16 cellular contexts compared by ENCODE assay signal in the genomic region with DNA sequence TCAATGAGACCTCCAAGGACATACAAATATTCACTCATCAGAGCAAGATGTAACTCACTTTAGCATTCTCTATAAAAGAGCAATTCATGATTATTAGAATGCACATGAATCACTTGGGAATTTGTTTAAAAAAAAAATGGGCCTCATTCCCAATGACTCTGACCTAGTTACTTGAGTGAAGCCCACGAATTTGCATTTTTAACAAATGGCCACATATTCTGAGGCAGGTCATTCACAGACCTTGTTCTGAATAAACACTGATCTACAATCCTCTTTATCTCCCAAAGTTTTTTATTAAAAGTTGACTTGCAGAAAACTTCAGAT.
DNase-seq lines count a peak whose midpoint lies in the region; FAIRE-seq and TF ChIP-seq lines count a peak whose summit lies in the region.
"Had no signal": no experiment of that assay in that cellular context is flagged by ENCODE, and none has a peak within 500 bp of the region (broad histone marks: within the 10 kb centered on the region; RNA-seq: fewer than 3 reads in every experiment).

No MANE protein-coding gene starts in this region.

- no peak overlapping the region for H3K4me2 ChIP-seq in astrocyte (ENCODE audit: low read length)
- H3K4me2 ChIP-seq: BLaER1 treated with 17β-estradiol and CSF1 and Interleukin-3, amounts not matched to agents 10 nM and 100 nM had no signal

- H3K27ac ChIP-seq in ACC112 (ENCODE audit: low read depth, low read length) (no peak overlapping the region), astrocyte (ENCODE audit: low read depth, low read length) (no peak overlapping the region), colonic mucosa (no peak overlapping the region)
- H3K27ac ChIP-seq: BLaER1 treated with 17β-estradiol and CSF1 and Interleukin-3, amounts not matched to agents 10 nM and 100 nM; ovary; right atrium auricular region had no signal

- H3K36me3 ChIP-seq in ACC112 (ENCODE audit: insufficient read depth, low read length) = no peaks in the 10 kb centered on the region
- H3K36me3 ChIP-seq in astrocyte (ENCODE audit: insufficient read depth, low read length) = no peaks in the 10 kb centered on the region
- no peaks in the 10 kb centered on the region for H3K36me3 ChIP-seq in colonic mucosa
- H3K36me3 ChIP-seq: BLaER1 treated with 17β-estradiol and CSF1 and Interleukin-3, amounts not matched to agents 10 nM and 100 nM; ovary; right atrium auricular region had no signal

- H3K27me3 ChIP-seq in ACC112 (ENCODE audit: insufficient read depth, low read length) = no peaks in the 10 kb centered on the region
- no peaks in the 10 kb centered on the region for H3K27me3 ChIP-seq in astrocyte (ENCODE audit: insufficient read depth, low read length)
- no peaks in the 10 kb centered on the region for H3K27me3 ChIP-seq in colonic mucosa
- H3K27me3 ChIP-seq: BLaER1 treated with 17β-estradiol and CSF1 and Interleukin-3, amounts not matched to agents 10 nM and 100 nM; ovary; right atrium auricular region had no signal

- CTCF ChIA-PET in GM10248 (lab: Yijun Ruan, JAX) = interaction anchor here (0.5 to 7.1 kb wide), 47 partner anchors 9 to 1129 kb away, joined by 3 to 122 read pairs (median 4); no protein-coding TSS in a partner anchor
- CTCF ChIA-PET in activated naive CD4-positive, alpha-beta T cell treated with anti-CD3 and anti-CD28 coated beads for 36 hours (lab: Charles Lee) = interaction anchor here (0.5 to 2.1 kb wide), 20 partner anchors 10 to 1178 kb away, joined by 3 to 23 read pairs (median 4); no protein-coding TSS in a partner anchor

- no peaks in the 10 kb centered on the region for H3K36me3 Mint-ChIP-seq in astrocyte (ENCODE audit: low read depth, unreplicated experiment)
- no peaks in the 10 kb centered on the region for H3K36me3 Mint-ChIP-seq in activated naive CD4-positive, alpha-beta T cell treated with anti-CD3 and anti-CD28 coated beads for 36 hours (ENCODE audit: low read depth)
- H3K36me3 Mint-ChIP-seq: natural killer cell, type B pancreatic cell had no signal

- no peaks in the 10 kb centered on the region for H3K9me3 Mint-ChIP-seq in astrocyte (ENCODE audit: unreplicated experiment)
- H3K9me3 Mint-ChIP-seq in activated naive CD4-positive, alpha-beta T cell treated with anti-CD3 and anti-CD28 coated beads for 36 hours = no peaks in the 10 kb centered on the region
- H3K9me3 Mint-ChIP-seq: activated CD4-positive, alpha-beta memory T cell treated with anti-CD3 and anti-CD28 coated beads, Interleukin-2, amount 10 ng/mL, durations not matched to agents 7 days and 5 days; stimulated activated naive CD8-positive, alpha-beta T cell treated with anti-CD3 and anti-CD28 coated beads, Interleukin-15, amount 100 ng/mL, for 72 hours; type B pancreatic cell had no signal

- POLR2A ChIA-PET in GM10248 (lab: Yijun Ruan, JAX) = no interaction called here

- peaks cover 2% of the 10 kb centered on the region for H3K4me1 Mint-ChIP-seq in astrocyte (ENCODE audit: low read depth, unreplicated experiment)
- H3K4me1 Mint-ChIP-seq in activated naive CD4-positive, alpha-beta T cell treated with anti-CD3 and anti-CD28 coated beads for 36 hours (ENCODE audit: low read depth) = no peaks in the 10 kb centered on the region
- H3K4me1 Mint-ChIP-seq: activated CD4-positive, alpha-beta memory T cell treated with anti-CD3 and anti-CD28 coated beads, Interleukin-2, amount 10 ng/mL, durations not matched to agents 7 days and 5 days; natural killer cell; stimulated activated naive CD8-positive, alpha-beta T cell treated with anti-CD3 and anti-CD28 coated beads, Interleukin-15, amount 100 ng/mL, for 72 hours had no signal

- no peak for DNase-seq in GM10248 (ENCODE audit: extremely low spot score)
- peak; percentile 60 for DNase-seq in astrocyte (ENCODE audit: low read depth)
- peak; percentile 24 to 62 for DNase-seq in foreskin fibroblast
- no peak for DNase-seq in GF-D8 (lab: John Stamatoyannopoulos, UW)
- no peak for DNase-seq in DMS79 treated with DMSO at 0.1 percent for 48 hours (lab: John Stamatoyannopoulos, UW)
- no peak for DNase-seq in activated naive CD4-positive, alpha-beta T cell treated with anti-CD3 and anti-CD28 coated beads for 36 hours
- no peak for DNase-seq in colonic mucosa
- DNase-seq: natural killer cell had no signal

- H3K9ac ChIP-seq in astrocyte (ENCODE audit: low read length) = no peak overlapping the region
- no peak overlapping the region for H3K9ac ChIP-seq in colonic mucosa (ENCODE audit: low read depth in 2 of 2, low read length in 2 of 2)
- H3K9ac ChIP-seq: BLaER1 treated with 17β-estradiol and CSF1 and Interleukin-3, amounts not matched to agents 10 nM and 100 nM had no signal

- H2AFZ ChIP-seq in ACC112 (ENCODE audit: low read length, unreplicated experiment) (peak overlapping the region; percentile 44), astrocyte (ENCODE audit: low read depth, low read length) (no peak overlapping the region)

- intact Hi-C loops in activated naive CD4-positive, alpha-beta T cell treated with anti-CD3 and anti-CD28 coated beads for 36 hours (cut with micrococcal nuclease) = loop anchor here (1.0 to 5.0 kb wide), 4 partner anchors 151 to 1016 kb away; no protein-coding TSS in a partner anchor
- intact Hi-C loops in colonic mucosa (cut with DNase I) = loop anchor here (2.0 kb wide), 1 partner anchor 671 kb away; no protein-coding TSS in a partner anchor

- peak; percentile 12 for TF ChIP-seq CTCF in GM10248 (IDR thresholded peaks at IDR 0.05; ENCODE audit: control extremely low read depth, extremely low read depth, low read depth, missing control alignments)
- TF ChIP-seq CTCF in astrocyte (IDR thresholded peaks at IDR 0.05; ENCODE audit: insufficient read depth, low read depth, low read length) = no peak
- TF ChIP-seq CTCF in foreskin fibroblast (IDR thresholded peaks at IDR 0.05; ENCODE audit: low read depth, low read length) = no peak
- TF ChIP-seq CTCF in colonic mucosa (IDR thresholded peaks at IDR 0.05) = no peak

- no peaks in the 10 kb centered on the region for H4K20me1 ChIP-seq in astrocyte (ENCODE audit: insufficient read depth, low read length)
- H4K20me1 ChIP-seq: BLaER1 treated with 17β-estradiol and CSF1 and Interleukin-3, amounts not matched to agents 10 nM and 100 nM had no signal

- no peak overlapping the region for H3K27ac Mint-ChIP-seq in astrocyte (ENCODE audit: unreplicated experiment)
- no peak overlapping the region for H3K27ac Mint-ChIP-seq in activated naive CD4-positive, alpha-beta T cell treated with anti-CD3 and anti-CD28 coated beads for 36 hours
- H3K27ac Mint-ChIP-seq: activated CD4-positive, alpha-beta memory T cell treated with anti-CD3 and anti-CD28 coated beads, Interleukin-2, amount 10 ng/mL, durations not matched to agents 7 days and 5 days; natural killer cell; stimulated activated naive CD8-positive, alpha-beta T cell treated with anti-CD3 and anti-CD28 coated beads, Interleukin-15, amount 100 ng/mL, for 72 hours; type B pancreatic cell had no signal

- no peaks in the 10 kb centered on the region for H3K27me3 Mint-ChIP-seq in astrocyte (ENCODE audit: low read depth, unreplicated experiment)
- peaks cover 9% of the 10 kb centered on the region for H3K27me3 Mint-ChIP-seq in activated naive CD4-positive, alpha-beta T cell treated with anti-CD3 and anti-CD28 coated beads for 36 hours (ENCODE audit: low read depth)

- H3K9me3 ChIP-seq in astrocyte (ENCODE audit: insufficient read depth, low read depth, low read length) = no peaks in the 10 kb centered on the region
- H3K9me3 ChIP-seq in colonic mucosa = no peaks in the 10 kb centered on the region
- H3K9me3 ChIP-seq: BLaER1 treated with 17β-estradiol and CSF1 and Interleukin-3, amounts not matched to agents 10 nM and 100 nM; Caco-2; ovary; right atrium auricular region had no signal

- no peak overlapping the region for H3K4me3 Mint-ChIP-seq in astrocyte (ENCODE audit: unreplicated experiment)
- H3K4me3 Mint-ChIP-seq in activated naive CD4-positive, alpha-beta T cell treated with anti-CD3 and anti-CD28 coated beads for 36 hours = no peak overlapping the region
- H3K4me3 Mint-ChIP-seq: activated CD4-positive, alpha-beta memory T cell treated with anti-CD3 and anti-CD28 coated beads, Interleukin-2, amount 10 ng/mL, durations not matched to agents 7 days and 5 days; natural killer cell; stimulated activated naive CD8-positive, alpha-beta T cell treated with anti-CD3 and anti-CD28 coated beads, Interleukin-15, amount 100 ng/mL, for 72 hours; type B pancreatic cell had no signal

- H3K4me3 ChIP-seq in ACC112 (ENCODE audit: low read depth, low read length) (no peak overlapping the region), astrocyte (ENCODE audit: insufficient read depth, low read depth, low read length) (no peak overlapping the region), foreskin fibroblast (ENCODE audit: low read depth in 1 of 2, low read length in 2 of 2) (no peak overlapping the region), colonic mucosa (no peak overlapping the region)
- H3K4me3 ChIP-seq: BLaER1 treated with 17β-estradiol and CSF1 and Interleukin-3, amounts not matched to agents 10 nM and 100 nM; ovary; right atrium auricular region had no signal

- H3K79me2 ChIP-seq in ACC112 (ENCODE audit: control insufficient read depth, insufficient read depth, low read length, unreplicated experiment) (no peaks in the 10 kb centered on the region), astrocyte (ENCODE audit: insufficient read depth, low read length) (no peaks in the 10 kb centered on the region)

- FAIRE-seq in astrocyte (lab: Jason Lieb, UNC) = no peak

- H3K4me1 ChIP-seq in ACC112 (ENCODE audit: control insufficient read depth, insufficient read depth, low read length, unreplicated experiment) (peaks cover 12% of the 10 kb centered on the region), astrocyte (ENCODE audit: insufficient read depth, low read length) (peaks cover 6% of the 10 kb centered on the region), colonic mucosa (no peaks in the 10 kb centered on the region)
- H3K4me1 ChIP-seq: BLaER1 treated with 17β-estradiol and CSF1 and Interleukin-3, amounts not matched to agents 10 nM and 100 nM; Caco-2; right atrium auricular region had no signal

Comparison
In these comparisons a context has a peak if more than half of its experiments do, and no peak if none do; other contexts are left out.
1. DNase-seq: peak in astrocyte (single experiment) and foreskin fibroblast (2 of 2); none in GM10248 (single experiment), GF-D8 (single experiment), DMS79 treated with DMSO at 0.1 percent for 48 hours (single experiment), activated naive CD4-positive, alpha-beta T cell treated with anti-CD3 and anti-CD28 coated beads for 36 hours (single experiment) and colonic mucosa (single experiment).